Comparison of ENCODE assay signal across 1 cellular context in the genomic region with DNA sequence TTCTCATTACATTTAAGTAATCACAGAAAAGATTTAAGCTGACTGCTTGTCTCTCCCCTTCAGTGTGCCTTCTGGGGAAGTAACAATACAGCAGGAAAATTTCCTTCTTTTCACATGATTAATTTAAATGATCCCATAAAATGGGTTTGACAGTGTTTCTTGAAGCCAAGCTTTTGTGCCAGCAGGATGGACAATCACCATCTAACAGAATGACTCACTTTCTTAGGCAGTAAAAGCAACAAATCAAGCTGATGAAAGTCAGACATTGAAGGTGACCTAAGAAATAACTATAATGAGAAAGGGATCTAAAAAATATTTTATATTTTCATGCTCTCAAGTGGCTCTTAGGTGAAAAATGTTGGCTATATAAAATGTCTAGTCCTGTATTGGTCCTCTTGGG.
A peak's percentile ranks its signal among the peaks of the same experiment; 100 is the strongest.
TF ChIP-seq lines count a peak whose summit lies in the region.

No MANE protein-coding gene starts in this region.

TF ChIP-seq in SK-N-SH, 30 proteins besides CTCF, POLR2A, EP300 and RAD21 (continued from another document):
- TF ChIP-seq USF1 (IDR thresholded peaks at IDR 0.05; ENCODE audit: borderline replicate concordance, low read depth) (0 out of 2 replicates have a peak, but pooled peaks have one; percentile 30), TEAD4 (IDR thresholded peaks at IDR 0.05; ENCODE audit: borderline replicate concordance, insufficient read depth) (no peak), NFIC (IDR thresholded peaks at IDR 0.05; ENCODE audit: borderline replicate concordance) (peak; percentile 86), JUND (IDR thresholded peaks at IDR 0.05) (peak; percentile 94), FOSL2 (IDR thresholded peaks at IDR 0.05; ENCODE audit: borderline replicate concordance, low read depth) (peak; percentile 88)
TF ChIP-seq in SK-N-SH: peak in this region for 8.
